ENCODE assay signal across 9 cellular contexts in the genomic region with DNA sequence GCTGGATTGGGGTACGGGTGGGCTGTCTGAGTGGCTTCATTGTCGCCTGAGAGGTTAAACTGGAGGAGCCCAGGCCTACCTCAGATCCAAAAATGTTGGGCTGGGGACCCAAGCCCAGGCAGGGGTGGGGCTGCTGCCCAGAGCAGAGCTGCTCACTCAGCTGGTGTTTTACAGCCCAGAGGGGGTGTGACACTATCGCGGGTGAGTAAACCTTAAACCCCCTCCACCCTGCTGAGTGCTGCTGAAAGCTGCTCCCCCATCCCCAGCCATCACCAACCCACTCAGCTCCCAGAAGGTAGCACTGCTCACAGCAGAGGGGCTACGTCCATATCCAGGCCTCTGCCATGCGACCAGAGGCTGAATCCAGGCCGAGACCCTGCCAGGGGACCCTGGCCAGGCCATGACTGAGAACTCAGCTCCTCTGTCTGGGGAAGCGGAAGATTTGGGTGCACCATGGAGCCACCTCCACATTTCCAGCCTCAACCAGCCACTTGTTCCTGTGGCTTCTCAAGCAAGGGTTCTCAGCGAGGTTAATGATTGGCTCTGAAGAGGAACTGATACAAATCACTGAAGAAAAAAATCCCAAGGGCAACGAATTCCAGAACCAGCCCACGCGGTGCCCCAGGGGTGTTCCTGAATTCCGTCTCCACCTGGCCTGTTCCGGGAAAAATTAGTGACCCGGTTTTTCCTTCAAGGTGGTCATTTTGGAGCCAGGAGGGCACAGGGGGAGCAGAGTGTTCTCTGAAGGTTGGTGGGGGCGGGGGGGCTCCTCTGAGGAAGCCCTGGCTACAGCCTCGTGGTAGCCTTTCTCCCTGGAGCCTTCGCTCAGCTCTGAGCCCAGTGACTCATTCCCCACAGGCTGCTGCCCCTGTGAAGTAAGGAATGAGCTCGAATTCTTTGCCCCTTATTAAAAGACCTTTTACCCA. TPM values are rescaled to one million over a fixed set of nuclear protein-coding genes. Genes with fewer than 3 reads are reported as not detected.
DNase-seq lines count a peak whose midpoint lies in the region; ATAC-seq and TF ChIP-seq lines count a peak whose summit lies in the region.
"Had no signal": no experiment of that assay in that cellular context is flagged by ENCODE, and none has a peak within 500 bp of the region (broad histone marks: within the 10 kb centered on the region; RNA-seq: fewer than 3 reads in every experiment).

No MANE protein-coding gene starts in this region.

- H3K4me2 ChIP-seq in DOHH2 (ENCODE audit: low read length) (peak overlapping the region; percentile 71), GM23338 (peak overlapping the region; percentile 92)

- CTCF ChIA-PET in activated CD4-positive, alpha-beta memory T cell treated with anti-CD3 and anti-CD28 coated beads for 36 hours (lab: Charles Lee) = interaction anchor here (1.4 to 1.9 kb wide), 3 partner anchors 11 to 117 kb away, joined by 6 to 9 read pairs (median 8); no protein-coding TSS in a partner anchor

- H3K36me3 ChIP-seq in DOHH2 (ENCODE audit: control insufficient read depth, low read length) (no peaks in the 10 kb centered on the region), GM23338 (ENCODE audit: insufficient read depth) (no peaks in the 10 kb centered on the region), iPS-20b (ENCODE audit: insufficient read depth, low read depth, low read length) (no peaks in the 10 kb centered on the region), suprapubic skin (no peaks in the 10 kb centered on the region), H7 (replicated peaks; ENCODE audit: control insufficient read depth, insufficient read depth, low read length) (no peaks in the 10 kb centered on the region)
- H3K36me3 ChIP-seq: SJCRH30 had no signal

- no peak overlapping the region for H3K27ac ChIP-seq in DOHH2 (ENCODE audit: low read depth, low read length)
- no peak overlapping the region for H3K27ac ChIP-seq in GM23338 (ENCODE audit: low read depth)
- no peak overlapping the region for H3K27ac ChIP-seq in iPS-20b (ENCODE audit: low read length)
- peak overlapping the region; percentile 42 for H3K27ac ChIP-seq in suprapubic skin
- H3K27ac ChIP-seq: SJCRH30 had no signal

- H3K27me3 Mint-ChIP-seq in GM23338 (ENCODE audit: insufficient read depth, low read depth, poor library complexity) = peaks cover 17% of the 10 kb centered on the region
- no peaks in the 10 kb centered on the region for H3K27me3 Mint-ChIP-seq in activated CD4-positive, alpha-beta memory T cell treated with anti-CD3 and anti-CD28 coated beads for 36 hours

- TF ChIP-seq POLR2A in suprapubic skin (IDR thresholded peaks at IDR 0.05) = no peak

- H2AFZ ChIP-seq in GM23338 = peak overlapping the region; percentile 99

- no peaks in the 10 kb centered on the region for H3F3A ChIP-seq in DOHH2 (ENCODE audit: control insufficient read depth, insufficient read depth)
- H3F3A ChIP-seq in GM23338 (replicated peaks; ENCODE audit: low read depth) = peaks cover 14% of the 10 kb centered on the region; the same call in 1 of the 2 replicates

- H3K9me2 ChIP-seq in DOHH2 (replicated peaks; ENCODE audit: control insufficient read depth, low read length) = no peaks in the 10 kb centered on the region
- H3K9me2 ChIP-seq in GM23338 (ENCODE audit: insufficient read depth) = no peaks in the 10 kb centered on the region

- POLR2A ChIA-PET in activated CD4-positive, alpha-beta memory T cell treated with anti-CD3 and anti-CD28 coated beads for 36 hours (lab: Charles Lee) = interaction anchor here (1.0 kb wide), 1 partner anchor 52 kb away, joined by 4 read pairs; no protein-coding TSS in a partner anchor

- H3K4me1 ChIP-seq in DOHH2 (ENCODE audit: control insufficient read depth, low read length) (peaks cover 10% of the 10 kb centered on the region), GM23338 (ENCODE audit: insufficient read depth) (peaks cover 28% of the 10 kb centered on the region), iPS-20b (ENCODE audit: insufficient read depth, low read length) (peaks cover 16% of the 10 kb centered on the region; the same call in 1 of the 2 replicates), suprapubic skin (peaks cover 41% of the 10 kb centered on the region)

- TF ChIP-seq EP300 in suprapubic skin (IDR thresholded peaks at IDR 0.05) = no peak

- no peaks in the 10 kb centered on the region for H3K36me3 Mint-ChIP-seq in GM23338 (ENCODE audit: low read depth)
- no peaks in the 10 kb centered on the region for H3K36me3 Mint-ChIP-seq in activated CD4-positive, alpha-beta memory T cell treated with anti-CD3 and anti-CD28 coated beads for 36 hours

- H3K9me3 ChIP-seq in DOHH2 (ENCODE audit: control insufficient read depth, insufficient read depth, low read length) (no peaks in the 10 kb centered on the region), iPS-20b (ENCODE audit: insufficient read depth, low read depth, low read length) (no peaks in the 10 kb centered on the region), suprapubic skin (no peaks in the 10 kb centered on the region)
- H3K9me3 ChIP-seq: SJCRH30 had no signal

- TF ChIP-seq CTCF in DOHH2 (IDR thresholded peaks at IDR 0.05; ENCODE audit: low read depth, low read length, poor library complexity, severe bottlenecking) (no peak), GM23338 (conservative IDR thresholded peaks at IDR 0.05; ENCODE audit: low read depth in 2 of 2) (no peak), suprapubic skin (IDR thresholded peaks at IDR 0.05) (no peak)

- no peaks in the 10 kb centered on the region for H3K9me3 Mint-ChIP-seq in GM23338
- H3K9me3 Mint-ChIP-seq in activated CD4-positive, alpha-beta memory T cell treated with anti-CD3 and anti-CD28 coated beads for 36 hours = no peaks in the 10 kb centered on the region

- H3K4me3 ChIP-seq in DOHH2 (ENCODE audit: low read length) = peak overlapping the region; percentile 57
- H3K4me3 ChIP-seq in GM23338 = peak overlapping the region; percentile 63
- no peak overlapping the region for H3K4me3 ChIP-seq in iPS-20b (ENCODE audit: low read length)
- H3K4me3 ChIP-seq in suprapubic skin = peak overlapping the region; percentile 47
- H3K4me3 ChIP-seq in H7 (ENCODE audit: insufficient read depth, low read depth, low read length) = no peak overlapping the region
- H3K4me3 ChIP-seq: SJCRH30 had no signal

- no peak overlapping the region for H3K27ac Mint-ChIP-seq in GM23338
- H3K27ac Mint-ChIP-seq in activated CD4-positive, alpha-beta memory T cell treated with anti-CD3 and anti-CD28 coated beads for 36 hours = peak overlapping the region; percentile 28

- H3K4me1 Mint-ChIP-seq in GM23338 = peaks cover 23% of the 10 kb centered on the region
- peaks cover 25% of the 10 kb centered on the region for H3K4me1 Mint-ChIP-seq in activated CD4-positive, alpha-beta memory T cell treated with anti-CD3 and anti-CD28 coated beads for 36 hours (ENCODE audit: low read depth)

- H3K9ac ChIP-seq in iPS-20b (ENCODE audit: low read depth, low read length) = peak overlapping the region; percentile 37; the same call in 1 of the 2 replicates

- H3K79me2 ChIP-seq in DOHH2 (ENCODE audit: control insufficient read depth, low read length) (no peaks in the 10 kb centered on the region), GM23338 (replicated peaks; ENCODE audit: insufficient read depth) (no peaks in the 10 kb centered on the region)

- WGBS in suprapubic skin = 44% methylated on average over 14 of the region's 19 CpGs

- intact Hi-C loops in activated CD4-positive, alpha-beta memory T cell treated with anti-CD3 and anti-CD28 coated beads for 36 hours (cut with micrococcal nuclease) = loop anchor here (5.0 kb wide), 1 partner anchor 34 kb away; no protein-coding TSS in a partner anchor

- H4K20me1 ChIP-seq in DOHH2 (ENCODE audit: control insufficient read depth, insufficient read depth, low read depth, low read length) (no peaks in the 10 kb centered on the region), GM23338 (replicated peaks; ENCODE audit: insufficient read depth) (no peaks in the 10 kb centered on the region)

- ATAC-seq in GM23338 (peak; percentile 7; the same call in 2 of the 3 replicates), HG03097 (IDR thresholded peaks at IDR 0.05; ENCODE audit: low FRiP score, unreplicated experiment) (no peak), GM21390 (IDR thresholded peaks at IDR 0.05; ENCODE audit: unreplicated experiment) (no peak)

- DNase-seq in GM23338 (ENCODE audit: low spot score) (no peak), suprapubic skin (ENCODE audit: low spot score in 2 of 2) (no peak), H7 (no peak)
- DNase-seq in activated CD4-positive, alpha-beta memory T cell treated with anti-CD3 and anti-CD28 coated beads for 36 hours = peak; percentile 33

- H3K27me3 ChIP-seq in DOHH2 (ENCODE audit: control insufficient read depth, low read length) (peaks cover 43% of the 10 kb centered on the region), GM23338 (ENCODE audit: insufficient read depth) (no peaks in the 10 kb centered on the region), iPS-20b (ENCODE audit: insufficient read depth, low read length) (no peaks in the 10 kb centered on the region), suprapubic skin (no peaks in the 10 kb centered on the region), H7 (ENCODE audit: control insufficient read depth, insufficient read depth, low read length) (no peaks in the 10 kb centered on the region)
- H3K27me3 ChIP-seq: SJCRH30 had no signal

- peak overlapping the region; percentile 63; the same call in 1 of the 3 replicates for H3K4me3 Mint-ChIP-seq in GM23338
- no peak overlapping the region for H3K4me3 Mint-ChIP-seq in activated CD4-positive, alpha-beta memory T cell treated with anti-CD3 and anti-CD28 coated beads for 36 hours

RNA-seq across cellular contexts. Expression of a gene that starts 9.4 kb away (rescaled TPM):
- 30.1 and 40.0 TPM in 2 replicates for total RNA-seq in GM23338 (2014; rRNA removed; shearing (Covaris generic))
- 5.0 and 7.3 TPM in 2 replicates for polyA plus RNA-seq in GM23338 (2016; fragmentation: Nextera tagmentation; extraction: Ambion mirVana)
- 1 to 10 TPM; 6.7 to 7.7 TPM for total RNA-seq in activated CD4-positive, alpha-beta memory T cell treated with anti-CD3 and anti-CD28 coated beads for 36 hours
- total RNA-seq in suprapubic skin = 10 to 100 TPM; 59.1 to 93.3 (median 61.4) TPM
- total RNA-seq in H7 (2014; rRNA removed; shearing (Covaris generic)) = 28.2 and 38.8 TPM in 2 replicates

RNA-seq across cellular contexts. Expression of a gene that starts 31.3 kb away (rescaled TPM):
- 24.3 and 30.0 TPM in 2 replicates for total RNA-seq in GM23338 (2014; rRNA removed; shearing (Covaris generic))
- polyA plus RNA-seq in GM23338 (2016; fragmentation: Nextera tagmentation; extraction: Ambion mirVana) = 7.4 and 8.1 TPM in 2 replicates
- total RNA-seq in activated CD4-positive, alpha-beta memory T cell treated with anti-CD3 and anti-CD28 coated beads for 36 hours = 10 to 100 TPM; 20.6 to 23.3 TPM
- total RNA-seq in suprapubic skin = 10 to 100 TPM; 25.3 to 37.7 (median 31.3) TPM
- 34.9 and 41.0 TPM in 2 replicates for total RNA-seq in H7 (2014; rRNA removed; shearing (Covaris generic))

RNA-seq across cellular contexts. Expression of a gene that starts 31.4 kb away (rescaled TPM):
- total RNA-seq in GM23338 (2014; rRNA removed; shearing (Covaris generic)) = 4.5 and 5.6 TPM in 2 replicates
- polyA plus RNA-seq in GM23338 (2016; fragmentation: Nextera tagmentation; extraction: Ambion mirVana) = 6.3 and 8.4 TPM in 2 replicates
- 1 to 10 TPM; 6.5 to 8.2 TPM for total RNA-seq in activated CD4-positive, alpha-beta memory T cell treated with anti-CD3 and anti-CD28 coated beads for 36 hours
- 10 to 100 TPM in 2 of 4 donors, 1 to 10 TPM in 2; 7.5 to 15.5 (median 10.5) TPM for total RNA-seq in suprapubic skin
- 6.2 and 9.5 TPM in 2 replicates for total RNA-seq in H7 (2014; rRNA removed; shearing (Covaris generic))

RNA-seq across cellular contexts. Expression of a gene that starts 31.6 kb away (rescaled TPM):
- total RNA-seq in GM23338 (2014; rRNA removed; shearing (Covaris generic)) = 240 and 244 TPM in 2 replicates
- 1,144 and 1,234 TPM in 2 replicates for polyA plus RNA-seq in GM23338 (2016; fragmentation: Nextera tagmentation; extraction: Ambion mirVana)
- 100 to 1,000 TPM; 249 to 261 TPM for total RNA-seq in activated CD4-positive, alpha-beta memory T cell treated with anti-CD3 and anti-CD28 coated beads for 36 hours
- 100 to 1,000 TPM; 167 to 312 (median 272) TPM for total RNA-seq in suprapubic skin
- total RNA-seq in H7 (2014; rRNA removed; shearing (Covaris generic)) = 399 and 432 TPM in 2 replicates

RNA-seq across cellular contexts. Expression of a gene that starts 53.2 kb away (rescaled TPM):
- 91.7 and 122 TPM in 2 replicates for total RNA-seq in GM23338 (2014; rRNA removed; shearing (Covaris generic))
- 120 and 134 TPM in 2 replicates for polyA plus RNA-seq in GM23338 (2016; fragmentation: Nextera tagmentation; extraction: Ambion mirVana)
- total RNA-seq in activated CD4-positive, alpha-beta memory T cell treated with anti-CD3 and anti-CD28 coated beads for 36 hours = 10 to 100 TPM; 65.2 to 70.8 TPM
- total RNA-seq in suprapubic skin = 10 to 100 TPM; 58.6 to 86.7 (median 69.6) TPM
- total RNA-seq in H7 (2014; rRNA removed; shearing (Covaris generic)) = 106 and 118 TPM in 2 replicates

Comparison
In these comparisons a context has a peak if more than half of its experiments do, and no peak if none do; other contexts are left out.
1. H3K4me3 ChIP-seq: peak in DOHH2 (single experiment), GM23338 (single experiment) and suprapubic skin (single experiment); none in iPS-20b (single experiment) and H7 (single experiment).